ENCODE assay signal across 1 cellular context in genomic region chr15:42984534-42985034, GRCh38.
TF ChIP-seq lines count a peak whose summit lies in the region.

No MANE protein-coding gene starts in this region.

TF ChIP-seq in K562, 482 proteins besides CTCF, POLR2A, EP300 and RAD21 (continued from another document):
- no peak for TF ChIP-seq CREB3L1 (IDR thresholded peaks at IDR 0.05; ENCODE audit: borderline replicate concordance, low read depth)
